In the genomic region with DNA sequence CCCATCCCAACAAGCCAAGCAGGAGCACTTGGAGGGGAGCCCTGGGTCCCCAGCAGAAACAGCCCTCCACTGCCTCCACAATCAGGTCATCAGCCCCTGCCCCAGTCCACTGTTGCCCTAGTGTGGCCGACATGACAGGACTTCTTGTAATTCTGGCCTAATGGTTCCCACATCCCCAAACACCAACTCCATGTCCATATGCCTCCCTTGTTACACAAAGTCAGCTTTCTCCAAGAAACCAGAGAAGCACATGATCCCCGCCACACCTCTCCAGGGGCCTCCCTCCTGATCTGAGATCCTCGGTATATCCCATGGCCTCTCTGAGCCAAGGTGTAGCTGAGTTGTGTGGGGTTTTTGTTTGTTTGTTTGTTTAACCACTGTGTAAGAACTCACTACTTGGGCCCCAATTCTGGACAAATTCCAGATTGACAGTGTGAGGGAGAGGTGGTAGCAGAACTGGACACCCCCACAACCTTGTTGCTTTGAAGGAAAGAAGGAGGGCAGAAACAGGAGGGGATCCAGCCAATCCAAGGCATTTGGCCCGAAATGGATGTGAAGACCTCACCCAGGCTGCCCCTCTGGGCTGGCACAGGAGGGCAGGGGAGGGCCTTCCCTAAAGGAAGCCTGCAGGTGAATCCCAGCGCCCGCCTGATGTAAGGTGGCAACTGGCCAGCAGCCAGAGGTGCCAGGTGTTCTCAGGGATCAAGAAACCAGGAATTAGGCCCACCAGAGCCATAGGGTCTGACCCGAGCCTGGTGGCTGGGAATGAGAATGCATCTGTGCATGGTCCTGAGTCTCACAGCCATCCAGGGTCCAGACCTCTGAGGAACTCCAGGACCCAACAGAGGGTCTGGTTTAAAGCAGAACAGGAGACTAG, we compare ENCODE assay signal across 9 cellular contexts. TPM values are rescaled to one million over a fixed set of nuclear protein-coding genes. Genes with fewer than 3 reads are reported as not detected.
A peak's percentile ranks its signal among the peaks of the same experiment; 100 is the strongest.
DNase-seq lines count a peak whose midpoint lies in the region; ATAC-seq and TF ChIP-seq lines count a peak whose summit lies in the region.
"Had no signal": no experiment of that assay in that cellular context is flagged by ENCODE, and none has a peak within 500 bp of the region (broad histone marks: within the 10 kb centered on the region; RNA-seq: fewer than 3 reads in every experiment).

No MANE protein-coding gene starts in this region.

- ATAC-seq in T-helper 17 cell (no peak), gastroesophageal sphincter (no peak), omental fat pad (ENCODE audit: low FRiP score) (no peak)

- CTCF ChIA-PET in activated naive CD4-positive, alpha-beta T cell treated with anti-CD3 and anti-CD28 coated beads, Interleukin-2, amount 10 ng/mL, durations not matched to agents 7 days and 5 days (lab: Charles Lee): interaction anchor here (1.1 to 5.4 kb wide), 5 partner anchors 12 to 91 kb away, joined by 3 to 31 read pairs (median 9); no protein-coding TSS in a partner anchor

- H3K27me3 Mint-ChIP-seq in activated naive CD4-positive, alpha-beta T cell treated with anti-CD3 and anti-CD28 coated beads, Interleukin-2, amount 10 ng/mL, durations not matched to agents 7 days and 5 days: peaks cover 4% of the 10 kb centered on the region
- H3K27me3 Mint-ChIP-seq in T-helper 17 cell: no peaks in the 10 kb centered on the region

- peak in 2 of 4 experiments; percentile 5 to 24 for TF ChIP-seq CTCF in gastroesophageal sphincter (IDR thresholded peaks at IDR 0.05)
- TF ChIP-seq CTCF in esophagus squamous epithelium (IDR thresholded peaks at IDR 0.05): peak in 1 of 6 experiments; percentile 12
- no peak for TF ChIP-seq CTCF in omental fat pad (IDR thresholded peaks at IDR 0.05)

- H3K27ac ChIP-seq in gastroesophageal sphincter (peak overlapping the region in 3 of 4 donors; percentile 68 to 77 (median 71)), thymus (ENCODE audit: low read depth) (peak overlapping the region; percentile 46), esophagus squamous epithelium (peak overlapping the region in 2 of 4 donors; percentile 19 to 37)

- no peak for TF ChIP-seq EP300 in gastroesophageal sphincter (IDR thresholded peaks at IDR 0.05)

- H3K9me3 ChIP-seq in T-helper 17 cell (ENCODE audit: control insufficient read depth, low read length, poor library complexity, severe bottlenecking) (no peaks in the 10 kb centered on the region), gastroesophageal sphincter (no peaks in the 10 kb centered on the region), thymus (ENCODE audit: control insufficient read depth) (no peaks in the 10 kb centered on the region), esophagus squamous epithelium (no peaks in the 10 kb centered on the region)

- H3K9me3 Mint-ChIP-seq in activated naive CD4-positive, alpha-beta T cell treated with anti-CD3 and anti-CD28 coated beads, Interleukin-2, amount 10 ng/mL, durations not matched to agents 7 days and 5 days: no peaks in the 10 kb centered on the region

- peak; percentile 38 for DNase-seq in activated naive CD4-positive, alpha-beta T cell treated with anti-CD3 and anti-CD28 coated beads, Interleukin-2, amount 10 ng/mL, durations not matched to agents 7 days and 5 days
- no peak for DNase-seq in activated naive CD4-positive, alpha-beta T cell treated with Interleukin-2 at 50 U/mL for 16 hours
- peak in 1 of 3 donors; percentile 12 for DNase-seq in T-helper 17 cell
- no peak for DNase-seq in esophagus squamous epithelium (lab: John Stamatoyannopoulos, UW)
- DNase-seq in central memory CD4-positive, alpha-beta T cell: no peak
- DNase-seq in omental fat pad (ENCODE audit: low spot score): no peak
- DNase-seq: NCI-H524 treated with DMSO at 0.1 percent for 48 hours had no signal

- no peak overlapping the region for H3K4me3 Mint-ChIP-seq in activated naive CD4-positive, alpha-beta T cell treated with anti-CD3 and anti-CD28 coated beads, Interleukin-2, amount 10 ng/mL, durations not matched to agents 7 days and 5 days
- H3K4me3 Mint-ChIP-seq in T-helper 17 cell: peak overlapping the region; percentile 69

- peaks cover 22% of the 10 kb centered on the region for H3K36me3 Mint-ChIP-seq in activated naive CD4-positive, alpha-beta T cell treated with anti-CD3 and anti-CD28 coated beads, Interleukin-2, amount 10 ng/mL, durations not matched to agents 7 days and 5 days
- H3K36me3 Mint-ChIP-seq in T-helper 17 cell (ENCODE audit: low read depth): no peaks in the 10 kb centered on the region

- H3K4me1 ChIP-seq in gastroesophageal sphincter: peaks cover 0 to 57% (median 15%) of the 10 kb centered on the region in 3 donors
- peaks cover 27% of the 10 kb centered on the region for H3K4me1 ChIP-seq in thymus (ENCODE audit: control insufficient read depth, insufficient read depth, low read length)
- H3K4me1 ChIP-seq in esophagus squamous epithelium: peaks cover 8 to 64% (median 24%) of the 10 kb centered on the region in 3 donors

- intact Hi-C loops in esophagus squamous epithelium (cut with DNase I): no loop called here

- H3K4me1 Mint-ChIP-seq in activated naive CD4-positive, alpha-beta T cell treated with anti-CD3 and anti-CD28 coated beads, Interleukin-2, amount 10 ng/mL, durations not matched to agents 7 days and 5 days: peaks cover 87% of the 10 kb centered on the region
- H3K4me1 Mint-ChIP-seq in T-helper 17 cell: peaks cover 66% of the 10 kb centered on the region

- 91% methylated on average over 2 of the region's 7 CpGs; no CpG with 5 or more reads in 1 of the 2 donors for WGBS in gastroesophageal sphincter (ENCODE audit: low coverage in 1 of 2), 2 donors
- 94% methylated on average over 7 of the region's 7 CpGs for WGBS in thymus
- WGBS in esophagus squamous epithelium, 2 donors: 82 to 83% methylated on average over 3 to 7 of the region's 7 CpGs

- H3K27ac Mint-ChIP-seq in activated naive CD4-positive, alpha-beta T cell treated with anti-CD3 and anti-CD28 coated beads, Interleukin-2, amount 10 ng/mL, durations not matched to agents 7 days and 5 days: peak overlapping the region; percentile 79
- H3K27ac Mint-ChIP-seq in T-helper 17 cell: peak overlapping the region; percentile 100

- TF ChIP-seq POLR2A in gastroesophageal sphincter (IDR thresholded peaks at IDR 0.05) (no peak), esophagus squamous epithelium (IDR thresholded peaks at IDR 0.05) (no peak)

- H3K36me3 ChIP-seq in gastroesophageal sphincter (peaks cover 0 to 14% of the 10 kb centered on the region in 2 donors), thymus (ENCODE audit: control insufficient read depth, insufficient read depth) (peaks cover 5% of the 10 kb centered on the region), esophagus squamous epithelium (peaks cover 0 to 14% (median 0%) of the 10 kb centered on the region in 3 donors)

- H3K27me3 ChIP-seq in gastroesophageal sphincter (no peaks in the 10 kb centered on the region), thymus (ENCODE audit: control insufficient read depth, insufficient read depth) (no peaks in the 10 kb centered on the region), esophagus squamous epithelium (no peaks in the 10 kb centered on the region)

- H3K4me3 ChIP-seq in gastroesophageal sphincter: no peak overlapping the region
- no peak overlapping the region for H3K4me3 ChIP-seq in thymus (ENCODE audit: low read length)
- H3K4me3 ChIP-seq in esophagus squamous epithelium: no peak overlapping the region

RNA-seq across cellular contexts. Expression of gene IRF1, which starts 13.5 kb away (rescaled TPM):
- 100 to 1,000 TPM; 590 to 639 TPM for total RNA-seq in T-helper 17 cell
- 10 to 100 TPM; 10.9 to 74.3 (median 19.4) TPM for total RNA-seq in gastroesophageal sphincter
- polyA plus RNA-seq in thymus: 47.7 TPM
- 10 to 100 TPM in 2 of 4 donors, 1 to 10 TPM in 2; 8.3 to 52.9 (median 13.1) TPM for total RNA-seq in esophagus squamous epithelium
- total RNA-seq in omental fat pad: 100 to 1,000 TPM in 3 of 4 donors, 10 to 100 TPM in 1; 23.5 to 172 (median 133) TPM
